ENCODE assay signal across 15 cellular contexts in the genomic region with DNA sequence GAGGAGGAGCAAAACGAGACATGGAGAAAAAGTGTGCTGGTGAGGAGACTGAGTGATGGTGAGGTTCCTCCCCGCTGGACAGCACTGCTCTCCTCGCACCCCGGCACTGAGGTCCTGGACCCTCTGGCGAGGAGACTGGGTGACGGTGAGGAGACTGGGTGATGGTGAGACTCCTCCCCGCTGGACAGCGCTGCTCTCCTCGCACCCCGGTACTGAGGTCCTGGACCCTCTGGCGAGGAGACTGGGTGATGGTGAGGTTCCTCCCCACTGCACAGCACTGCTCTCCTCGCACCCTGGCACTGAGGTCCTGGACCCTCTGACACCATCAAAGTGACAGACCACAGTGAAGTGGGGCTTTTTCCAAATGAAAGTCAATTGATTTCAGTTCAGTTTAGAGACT. TPM values are rescaled to one million over a fixed set of nuclear protein-coding genes. Genes with fewer than 3 reads are reported as not detected.
DNase-seq lines count a peak whose midpoint lies in the region; ATAC-seq and TF ChIP-seq lines count a peak whose summit lies in the region.
"Had no signal": no experiment of that assay in that cellular context is flagged by ENCODE, and none has a peak within 500 bp of the region (broad histone marks: within the 10 kb centered on the region; RNA-seq: fewer than 3 reads in every experiment).

No MANE protein-coding gene starts in this region.

- no peaks in the 10 kb centered on the region for H3K9me3 Mint-ChIP-seq in activated T-helper 17 cell treated with anti-CD3 and anti-CD28 coated beads, Interleukin-2, amount 50 U/mL, for 72 hours
- no peaks in the 10 kb centered on the region for H3K9me3 Mint-ChIP-seq in memory B cell
- H3K9me3 Mint-ChIP-seq: CD14-positive monocyte; CD8-positive, alpha-beta T cell; GM23338 had no signal

- peak overlapping the region; percentile 35 for H3K27ac Mint-ChIP-seq in activated T-helper 17 cell treated with anti-CD3 and anti-CD28 coated beads, Interleukin-2, amount 50 U/mL, for 72 hours
- peak overlapping the region; percentile 14 for H3K27ac Mint-ChIP-seq in memory B cell
- H3K27ac Mint-ChIP-seq: CD14-positive monocyte; CD8-positive, alpha-beta T cell; GM23338 had no signal

- peaks cover 9% of the 10 kb centered on the region for H3K4me1 Mint-ChIP-seq in activated T-helper 17 cell treated with anti-CD3 and anti-CD28 coated beads, Interleukin-2, amount 50 U/mL, for 72 hours
- peaks cover 34% of the 10 kb centered on the region for H3K4me1 Mint-ChIP-seq in memory B cell

- H3K27me3 Mint-ChIP-seq in activated T-helper 17 cell treated with anti-CD3 and anti-CD28 coated beads, Interleukin-2, amount 50 U/mL, for 72 hours, result no peaks in the 10 kb centered on the region
- H3K27me3 Mint-ChIP-seq in memory B cell, result no peaks in the 10 kb centered on the region

- peaks cover 77% of the 10 kb centered on the region for H3K36me3 Mint-ChIP-seq in activated T-helper 17 cell treated with anti-CD3 and anti-CD28 coated beads, Interleukin-2, amount 50 U/mL, for 72 hours (ENCODE audit: low read depth)
- H3K36me3 Mint-ChIP-seq in memory B cell, result peaks cover 25% of the 10 kb centered on the region

- DNase-seq in GM20000 (ENCODE audit: low spot score) (peak; percentile 41), memory B cell (ENCODE audit: low spot score in 2 of 2) (no peak), globus pallidus (ENCODE audit: low spot score) (no peak), NCI-H2107 (lab: John Stamatoyannopoulos, UW) (no peak)
- DNase-seq: CD8-positive, alpha-beta T cell; COR-L47; DMS153; DMS79 treated with DMSO at 0.1 percent for 48 hours; EL; H7; IMR-90 had no signal

- no peak for ATAC-seq in activated T-helper 17 cell treated with anti-CD3 and anti-CD28 coated beads, Interleukin-2, amount 50 U/mL, for 72 hours (replicated peaks)
- no peak for ATAC-seq in memory B cell (ENCODE audit: low read depth)
- no peak for ATAC-seq in GM18907 (IDR thresholded peaks at IDR 0.05; ENCODE audit: unreplicated experiment)
- ATAC-seq: CD8-positive, alpha-beta T cell had no signal

- TF ChIP-seq CTCF in GM20000 (IDR thresholded peaks at IDR 0.05; ENCODE audit: extremely low read depth, missing control alignments), result no peak

- no peak overlapping the region for H3K4me3 Mint-ChIP-seq in activated T-helper 17 cell treated with anti-CD3 and anti-CD28 coated beads, Interleukin-2, amount 50 U/mL, for 72 hours
- H3K4me3 Mint-ChIP-seq in memory B cell, result no peak overlapping the region
- H3K4me3 Mint-ChIP-seq: CD14-positive monocyte; CD8-positive, alpha-beta T cell; GM23338 had no signal

RNA-seq across cellular contexts. Expression of gene PITPNA, which starts 10.9 kb away (rescaled TPM):
- 10 to 100 TPM; 28.8 to 45.0 TPM for total RNA-seq in activated T-helper 17 cell treated with anti-CD3 and anti-CD28 coated beads, Interleukin-2, amount 50 U/mL, for 72 hours

RNA-seq across cellular contexts. Expression of gene INPP5K, which starts 35.3 kb away (rescaled TPM):
- total RNA-seq in activated T-helper 17 cell treated with anti-CD3 and anti-CD28 coated beads, Interleukin-2, amount 50 U/mL, for 72 hours, result 10 to 100 TPM; 29.9 to 30.4 TPM

RNA-seq across cellular contexts. Expression of gene MYO1C, which starts 59.3 kb away (rescaled TPM):
- 10 to 100 TPM; 46.6 to 51.0 TPM for total RNA-seq in activated T-helper 17 cell treated with anti-CD3 and anti-CD28 coated beads, Interleukin-2, amount 50 U/mL, for 72 hours
